Comparison of ENCODE assay signal across 11 cellular contexts in genomic region chr1:231210126-231210525, GRCh38. TPM values are rescaled to one million over a fixed set of nuclear protein-coding genes. Genes with fewer than 3 reads are reported as not detected.
"Had no signal": no experiment of that assay in that cellular context is flagged by ENCODE, and none has a peak within 500 bp of the region (broad histone marks: within the 10 kb centered on the region; RNA-seq: fewer than 3 reads in every experiment).

No MANE protein-coding gene starts in this region.

- H3K9me3 ChIP-seq: HAP-1 had no signal

- ATAC-seq: GM23338, HCT116, K562 had no signal

- H3K4me3 ChIP-seq: GM23338, HAP-1, K562 had no signal

- DNase-seq: HFFc6, IMR-90, KG1 had no signal

- H3K27ac ChIP-seq: HL-60 had no signal

- H3K36me3 ChIP-seq: HAP-1 had no signal

- FAIRE-seq: H1, H54, K562 had no signal

- H3K4me2 ChIP-seq: GM23338 had no signal

RNA-seq across cellular contexts. Expression of gene TRIM67, which starts 48.3 kb away (rescaled TPM):
- total RNA-seq: H1, HFFc6, HT1080, IMR-90 had no signal
- polyA plus RNA-seq: GM23338, IMR-90 had no signal
